In genomic region chr13:34555988-34556387, GRCh38 we compare ENCODE assay signal across 19 cellular contexts.
DNase-seq lines count a peak whose midpoint lies in the region; ATAC-seq and TF ChIP-seq lines count a peak whose summit lies in the region.
"Had no signal": no experiment of that assay in that cellular context is flagged by ENCODE, and none has a peak within 500 bp of the region (broad histone marks: within the 10 kb centered on the region; RNA-seq: fewer than 3 reads in every experiment).

No MANE protein-coding gene starts in this region.

- H3K27me3 ChIP-seq in mammary epithelial cell (ENCODE audit: insufficient read depth, low read length): no peaks in the 10 kb centered on the region
- no peaks in the 10 kb centered on the region for H3K27me3 ChIP-seq in hepatocyte
- H3K27me3 ChIP-seq in neuronal stem cell (ENCODE audit: control insufficient read depth in 3 of 3, insufficient read depth in 3 of 3, low read depth in 1 of 3, low read length in 3 of 3): no peaks in the 10 kb centered on the region

- no peaks in the 10 kb centered on the region for H3K79me1 ChIP-seq in neuronal stem cell (ENCODE audit: low read depth, low read length)

- H3K4me3 Mint-ChIP-seq in MCF 10A (ENCODE audit: unreplicated experiment): no peak overlapping the region
- H3K4me3 Mint-ChIP-seq in activated CD4-positive, alpha-beta T cell treated with anti-CD3 and anti-CD28 coated beads for 36 hours: no peak overlapping the region
- H3K4me3 Mint-ChIP-seq: CD8-positive, alpha-beta memory T cell; HFFc6 had no signal

- WGBS in mammary epithelial cell (ENCODE audit: low coverage, missing lambda C conversion rate): 63% methylated on average over 4 of the region's 4 CpGs
- 40% methylated on average over 4 of the region's 4 CpGs for WGBS in hepatocyte (ENCODE audit: low lambda C conversion rate, missing lambda C conversion rate)
- no CpG with 5 or more reads among the region's 4 CpGs for WGBS in neuronal stem cell (ENCODE audit: extremely low coverage in 2 of 2, insufficient read length in 2 of 2, insufficient replicate concordance in 1 of 2), 2 donors

- H3K4me3 ChIP-seq in mammary epithelial cell (replicated peaks in 1 of 3; ENCODE audit: insufficient read depth in 1 of 3, low read depth in 2 of 3, low read length in 3 of 3) (no peak overlapping the region), hepatocyte (no peak overlapping the region), neuronal stem cell (ENCODE audit: low read length in 2 of 2) (no peak overlapping the region)
- H3K4me3 ChIP-seq: GM12878, SJCRH30 had no signal

- TF ChIP-seq CTCF in mammary epithelial cell (conservative IDR thresholded peaks at IDR 0.05 in 1 of 2, IDR thresholded peaks at IDR 0.05 in 1 of 2; ENCODE audit: extremely low read depth in 1 of 2, insufficient read depth in 1 of 2, low read depth in 1 of 2, low read length in 2 of 2): no peak
- no peak for TF ChIP-seq CTCF in MCF 10A (IDR thresholded peaks at IDR 0.05; ENCODE audit: unreplicated experiment)
- TF ChIP-seq CTCF in hepatocyte (IDR thresholded peaks at IDR 0.05; ENCODE audit: poor library complexity): no peak

- ATAC-seq in activated CD4-positive, alpha-beta T cell treated with anti-CD3 and anti-CD28 coated beads for 36 hours: no peak
- ATAC-seq in GM21381 (IDR thresholded peaks at IDR 0.05; ENCODE audit: unreplicated experiment) (no peak), GM19395 (IDR thresholded peaks at IDR 0.05; ENCODE audit: unreplicated experiment) (no peak)
- ATAC-seq: GM12878 had no signal

- no peaks in the 10 kb centered on the region for H3K27me3 Mint-ChIP-seq in MCF 10A (ENCODE audit: insufficient read depth, unreplicated experiment)
- no peaks in the 10 kb centered on the region for H3K27me3 Mint-ChIP-seq in activated CD4-positive, alpha-beta T cell treated with anti-CD3 and anti-CD28 coated beads for 36 hours
- H3K27me3 Mint-ChIP-seq: CD8-positive, alpha-beta memory T cell had no signal

- no peak overlapping the region for H2BK5ac ChIP-seq in neuronal stem cell (ENCODE audit: low read length)

- H3K18ac ChIP-seq in neuronal stem cell (ENCODE audit: low read length): no peak overlapping the region

- no peaks in the 10 kb centered on the region for H3K9me2 ChIP-seq in hepatocyte (replicated peaks; ENCODE audit: insufficient read depth)

- H3K23ac ChIP-seq in neuronal stem cell (ENCODE audit: low read depth, low read length, poor library complexity): no peak overlapping the region

- dilution Hi-C loops in mammary epithelial cell (cut with HindIII; ENCODE audit: low sequenced_read_pairs): no loop called here

- H2BK120ac ChIP-seq in neuronal stem cell (ENCODE audit: low read depth, low read length): no peak overlapping the region

- no peak overlapping the region for H4K91ac ChIP-seq in neuronal stem cell (ENCODE audit: low read depth, low read length, poor library complexity)

- no peak overlapping the region for H3K4ac ChIP-seq in neuronal stem cell (ENCODE audit: low read length)

- no peaks in the 10 kb centered on the region for H3K36me3 ChIP-seq in mammary epithelial cell (ENCODE audit: insufficient read depth, low read length)
- no peaks in the 10 kb centered on the region for H3K36me3 ChIP-seq in hepatocyte (replicated peaks; ENCODE audit: insufficient read depth, low read depth)
- H3K36me3 ChIP-seq in neuronal stem cell (replicated peaks in 1 of 2; ENCODE audit: control insufficient read depth in 2 of 2, insufficient read depth in 2 of 2, low read length in 2 of 2): no peaks in the 10 kb centered on the region
- H3K36me3 ChIP-seq: SJCRH30 had no signal

- no peaks in the 10 kb centered on the region for H3K9me3 ChIP-seq in mammary epithelial cell (replicated peaks; ENCODE audit: insufficient read depth, low read length)
- H3K9me3 ChIP-seq in hepatocyte (ENCODE audit: low read depth): no peaks in the 10 kb centered on the region
- no peaks in the 10 kb centered on the region for H3K9me3 ChIP-seq in neuronal stem cell (replicated peaks in 1 of 2; ENCODE audit: control insufficient read depth in 2 of 2, insufficient read depth in 1 of 2, low read depth in 1 of 2, low read length in 2 of 2)
- H3K9me3 ChIP-seq: SJCRH30 had no signal

- no peak overlapping the region for H3K27ac Mint-ChIP-seq in MCF 10A (ENCODE audit: low read depth, unreplicated experiment)
- no peak overlapping the region for H3K27ac Mint-ChIP-seq in activated CD4-positive, alpha-beta T cell treated with anti-CD3 and anti-CD28 coated beads for 36 hours
- H3K27ac Mint-ChIP-seq: CD8-positive, alpha-beta memory T cell; HFFc6 had no signal

- no peaks in the 10 kb centered on the region for H3K4me1 Mint-ChIP-seq in MCF 10A (ENCODE audit: insufficient read depth, unreplicated experiment)
- H3K4me1 Mint-ChIP-seq in activated CD4-positive, alpha-beta T cell treated with anti-CD3 and anti-CD28 coated beads for 36 hours: no peaks in the 10 kb centered on the region
- H3K4me1 Mint-ChIP-seq: CD8-positive, alpha-beta memory T cell had no signal

- H3K9me3 Mint-ChIP-seq in MCF 10A (ENCODE audit: unreplicated experiment): no peaks in the 10 kb centered on the region
- H3K9me3 Mint-ChIP-seq in activated CD4-positive, alpha-beta T cell treated with anti-CD3 and anti-CD28 coated beads for 36 hours (ENCODE audit: low read depth): no peaks in the 10 kb centered on the region
- H3K9me3 Mint-ChIP-seq: HFFc6 had no signal

- DNase-seq in mammary epithelial cell (no peak), MCF 10A (ENCODE audit: unreplicated experiment) (no peak), RPMI7951 (ENCODE audit: low read depth) (peak; percentile 73), hepatocyte (ENCODE audit: low spot score) (peak; percentile 7), neuronal stem cell (ENCODE audit: low spot score) (no peak)
- DNase-seq in activated CD4-positive, alpha-beta T cell treated with anti-CD3 and anti-CD28 coated beads for 36 hours: no peak
- DNase-seq: CD8-positive, alpha-beta memory T cell; DMS 273 treated with DMSO at 0.1 percent for 48 hours; GDM1; HFFc6; KBM-7; NCI-H1436 treated with DMSO at 0.1 percent for 48 hours; NCI-H2081; NCI-H226; NCI-H524 treated with DMSO at 0.1 percent for 48 hours; SJCRH30 had no signal

- H4K20me1 ChIP-seq in mammary epithelial cell (ENCODE audit: insufficient read depth, low read length) (no peaks in the 10 kb centered on the region), hepatocyte (ENCODE audit: insufficient read depth, poor library complexity, severe bottlenecking) (no peaks in the 10 kb centered on the region)

- no peak overlapping the region for H3K14ac ChIP-seq in neuronal stem cell (ENCODE audit: low read length)

- no peak overlapping the region for H3K27ac ChIP-seq in mammary epithelial cell (ENCODE audit: insufficient read depth, low read depth, low read length)
- H3K27ac ChIP-seq in hepatocyte: peak overlapping the region; percentile 34
- H3K27ac ChIP-seq in neuronal stem cell (replicated peaks; ENCODE audit: low read length): peak overlapping the region; percentile 36
- H3K27ac ChIP-seq: SJCRH30 had no signal

- H3K9ac ChIP-seq in mammary epithelial cell (ENCODE audit: insufficient read depth, low read length) (no peak overlapping the region), neuronal stem cell (ENCODE audit: low read depth, low read length, poor library complexity) (no peak overlapping the region)

- H2AK5ac ChIP-seq in neuronal stem cell (ENCODE audit: low read depth, low read length): no peak overlapping the region

- H3K36me3 Mint-ChIP-seq in MCF 10A (ENCODE audit: insufficient read depth, unreplicated experiment): no peaks in the 10 kb centered on the region
- no peaks in the 10 kb centered on the region for H3K36me3 Mint-ChIP-seq in activated CD4-positive, alpha-beta T cell treated with anti-CD3 and anti-CD28 coated beads for 36 hours (ENCODE audit: low read depth)
- H3K36me3 Mint-ChIP-seq: CD8-positive, alpha-beta memory T cell had no signal

- no TSS peak for BruUV-seq in mammary epithelial cell (replicated peaks; lab: Mats Ljungman, UMichigan)
- BruUV-seq in MCF 10A (replicated peaks; lab: Mats Ljungman, UMichigan): no TSS peak

- peak overlapping the region; percentile 8 for H2AFZ ChIP-seq in mammary epithelial cell (ENCODE audit: low read depth, low read length)
- H2AFZ ChIP-seq in hepatocyte: peak overlapping the region; percentile 45
- H2AFZ ChIP-seq in neuronal stem cell (ENCODE audit: low read length): no peak overlapping the region

- CTCF ChIA-PET in mammary epithelial cell (lab: Charles Lee; ENCODE audit: low non-redundant PET) (no interaction called here), MCF 10A (lab: Yijun Ruan, JAX) (interaction anchor here (0.6 kb wide), 1 partner anchor 944 kb away, joined by 3 read pairs; no protein-coding TSS in a partner anchor)
- CTCF ChIA-PET in activated CD4-positive, alpha-beta T cell treated with anti-CD3 and anti-CD28 coated beads for 36 hours (lab: Charles Lee): no interaction called here

- no peak overlapping the region for H3K4me2 ChIP-seq in mammary epithelial cell (ENCODE audit: insufficient read depth, low read depth, low read length)
- no peak overlapping the region for H3K4me2 ChIP-seq in hepatocyte
- no peak overlapping the region for H3K4me2 ChIP-seq in neuronal stem cell (ENCODE audit: insufficient read depth, low read length, poor library complexity, severe bottlenecking)

- H3K4me1 ChIP-seq in mammary epithelial cell (ENCODE audit: insufficient read depth, low read length) (no peaks in the 10 kb centered on the region), hepatocyte (ENCODE audit: insufficient read depth) (peaks cover 6% of the 10 kb centered on the region), neuronal stem cell (ENCODE audit: control insufficient read depth in 2 of 2, insufficient read depth in 1 of 2, low read depth in 1 of 2, low read length in 2 of 2) (peaks cover 0 to 11% of the 10 kb centered on the region in 2 donors)
- H3K4me1 ChIP-seq: SJCRH30 had no signal

- POLR2A ChIA-PET in MCF 10A (lab: Yijun Ruan, JAX): no interaction called here
- POLR2A ChIA-PET in activated CD4-positive, alpha-beta T cell treated with anti-CD3 and anti-CD28 coated beads for 36 hours (lab: Charles Lee): no interaction called here

- in situ Hi-C loops in mammary epithelial cell (cut with MboI; ENCODE audit: low sequenced_read_pairs in 2 of 2): no loop called here

- H3K79me2 ChIP-seq in mammary epithelial cell (ENCODE audit: insufficient read depth, low read length) (no peaks in the 10 kb centered on the region), hepatocyte (no peaks in the 10 kb centered on the region)

- intact Hi-C loops in mammary epithelial cell (cut with micrococcal nuclease): no loop called here
- intact Hi-C loops in MCF 10A (cut with micrococcal nuclease): no loop called here
- intact Hi-C loops in activated CD4-positive, alpha-beta T cell treated with anti-CD3 and anti-CD28 coated beads for 36 hours (cut with DNase I, micrococcal nuclease): no loop called here

- no peak overlapping the region for H2BK12ac ChIP-seq in neuronal stem cell (ENCODE audit: low read length)

- H2BK15ac ChIP-seq in neuronal stem cell (ENCODE audit: low read length): no peak overlapping the region

- H4K8ac ChIP-seq in neuronal stem cell (ENCODE audit: low read depth, low read length): no peak overlapping the region

Comparison
In these comparisons a context has a peak if more than half of its experiments do, and no peak if none do; other contexts are left out.
1. DNase-seq: peak in RPMI7951 (single experiment) and hepatocyte (single experiment); none in mammary epithelial cell (single experiment), MCF 10A (single experiment), neuronal stem cell (single experiment) and activated CD4-positive, alpha-beta T cell treated with anti-CD3 and anti-CD28 coated beads for 36 hours (single experiment).